1 cellular context compared by ENCODE assay signal in genomic region chr1:29157269-29157601, GRCh38.
TF ChIP-seq lines count a peak whose summit lies in the region.

No MANE protein-coding gene starts in this region.

TF ChIP-seq in WTC11, 78 proteins besides CTCF, POLR2A, EP300 and RAD21:
- TF ChIP-seq ZNF396 (CRISPR knock-in tag; IDR thresholded peaks at IDR 0.05; ENCODE audit: borderline replicate concordance) (no peak), ERG (CRISPR knock-in tag; IDR thresholded peaks at IDR 0.05) (no peak), ATF1 (CRISPR knock-in tag; IDR thresholded peaks at IDR 0.05) (no peak), ZNF263 (CRISPR knock-in tag; IDR thresholded peaks at IDR 0.05; ENCODE audit: low read depth) (no peak), MYBL2 (CRISPR knock-in tag; IDR thresholded peaks at IDR 0.05) (no peak), ZMAT4 (CRISPR knock-in tag; IDR thresholded peaks at IDR 0.05) (no peak), E2F5 (CRISPR knock-in tag; IDR thresholded peaks at IDR 0.05) (no peak), NR1H2 (CRISPR knock-in tag; IDR thresholded peaks at IDR 0.05) (no peak), SOX15 (CRISPR knock-in tag; IDR thresholded peaks at IDR 0.05) (no peak), ZNF532 (CRISPR knock-in tag; IDR thresholded peaks at IDR 0.05; ENCODE audit: borderline replicate concordance) (no peak), JAZF1 (CRISPR knock-in tag; IDR thresholded peaks at IDR 0.05) (no peak), CREM (CRISPR knock-in tag; IDR thresholded peaks at IDR 0.05) (no peak), STAT6 (CRISPR knock-in tag; conservative IDR thresholded peaks at IDR 0.05; ENCODE audit: low read depth) (no peak)
